ENCODE assay signal across 1 cellular context in genomic region chr16:30760160-30760559, GRCh38.
TF ChIP-seq lines count a peak whose summit lies in the region.

No MANE protein-coding gene starts in this region.

TF ChIP-seq in WTC11, 78 proteins besides CTCF, POLR2A, EP300 and RAD21 (continued from another document):
- no peak for TF ChIP-seq ZNF532 (CRISPR knock-in tag; IDR thresholded peaks at IDR 0.05; ENCODE audit: borderline replicate concordance)
- no peak for TF ChIP-seq ZNF416 (CRISPR knock-in tag; IDR thresholded peaks at IDR 0.05)
- TF ChIP-seq USF2 (CRISPR knock-in tag; IDR thresholded peaks at IDR 0.05) = no peak
- no peak for TF ChIP-seq JAZF1 (CRISPR knock-in tag; IDR thresholded peaks at IDR 0.05)
- no peak for TF ChIP-seq KAT7 (CRISPR knock-in tag; IDR thresholded peaks at IDR 0.05; ENCODE audit: borderline replicate concordance)
- no peak for TF ChIP-seq GRHL2 (CRISPR knock-in tag; IDR thresholded peaks at IDR 0.05; ENCODE audit: insufficient replicate concordance, severe bottlenecking)
- TF ChIP-seq CBFB (CRISPR knock-in tag; IDR thresholded peaks at IDR 0.05; ENCODE audit: low read depth) = no peak
TF ChIP-seq in WTC11: peak in this region for 0.
